Comparison of ENCODE assay signal across 2 cellular contexts in genomic region chr3:33840179-33840578, GRCh38.
TF ChIP-seq lines count a peak whose summit lies in the region.

No MANE protein-coding gene starts in this region.

TF ChIP-seq in liver, 16 proteins besides CTCF, POLR2A, EP300 and RAD21:
- TF ChIP-seq FOXA1 (IDR thresholded peaks at IDR 0.05) (no peak), HNF4A (conservative IDR thresholded peaks at IDR 0.05) (peak; percentile 8 to 25)
TF ChIP-seq in liver: peak in this region for 1.

TF ChIP-seq in HepG2, 621 proteins besides CTCF, POLR2A, EP300 and RAD21:
- TF ChIP-seq SIN3A (IDR thresholded peaks at IDR 0.05; ENCODE audit: borderline replicate concordance, low read depth, low read length): no peak
- TF ChIP-seq MBD4 (IDR thresholded peaks at IDR 0.05; ENCODE audit: borderline replicate concordance, low read length): no peak
- TF ChIP-seq BHLHE40 (IDR thresholded peaks at IDR 0.05; ENCODE audit: low read length): no peak
- no peak for TF ChIP-seq ZBTB10 (CRISPR knock-in tag; IDR thresholded peaks at IDR 0.05; ENCODE audit: borderline replicate concordance)
- no peak for TF ChIP-seq ZNF432 (CRISPR knock-in tag; IDR thresholded peaks at IDR 0.05; ENCODE audit: borderline replicate concordance)
- TF ChIP-seq DPF2 (CRISPR knock-in tag; IDR thresholded peaks at IDR 0.05; ENCODE audit: borderline replicate concordance, low read depth): no peak
- no peak for TF ChIP-seq ZNF510 (CRISPR knock-in tag; IDR thresholded peaks at IDR 0.05; ENCODE audit: low read depth)
- TF ChIP-seq DNMT1 (CRISPR knock-in tag; IDR thresholded peaks at IDR 0.05): no peak
- no peak for TF ChIP-seq CBX5 (CRISPR knock-in tag; IDR thresholded peaks at IDR 0.05; ENCODE audit: borderline replicate concordance)
- no peak for TF ChIP-seq ZNF562 (CRISPR knock-in tag; IDR thresholded peaks at IDR 0.05; ENCODE audit: borderline replicate concordance)
- no peak for TF ChIP-seq ZNF597 (CRISPR knock-in tag; IDR thresholded peaks at IDR 0.05)
- no peak for TF ChIP-seq SP140L (CRISPR knock-in tag; IDR thresholded peaks at IDR 0.05; ENCODE audit: borderline replicate concordance)
- TF ChIP-seq ZBTB37 (CRISPR knock-in tag; IDR thresholded peaks at IDR 0.05): no peak
- TF ChIP-seq MAF1 (CRISPR knock-in tag; IDR thresholded peaks at IDR 0.05; ENCODE audit: borderline replicate concordance): no peak
